ENCODE assay signal across 18 cellular contexts in the genomic region with DNA sequence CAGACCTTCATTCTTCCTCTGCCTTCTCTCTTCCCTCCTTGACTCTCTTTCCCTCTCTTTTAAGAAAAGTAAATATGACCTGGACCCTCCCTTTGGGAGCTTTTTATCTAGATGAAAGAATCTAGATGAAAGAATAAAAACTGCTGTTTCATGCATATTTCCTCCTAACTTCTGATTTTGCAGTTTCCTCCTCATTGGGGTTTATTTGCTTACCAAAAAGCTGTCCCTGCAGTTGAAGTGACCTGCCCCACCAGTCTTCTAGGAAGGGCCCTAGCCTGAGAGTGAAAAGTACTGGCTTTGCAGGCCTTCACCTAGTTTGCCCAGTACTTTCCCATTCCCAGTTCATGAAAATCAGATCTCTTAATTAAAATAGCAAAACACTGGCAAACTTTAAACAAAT. TPM values are rescaled to one million over a fixed set of nuclear protein-coding genes. Genes with fewer than 3 reads are reported as not detected.
DNase-seq lines count a peak whose midpoint lies in the region; ATAC-seq and TF ChIP-seq lines count a peak whose summit lies in the region.
"Had no signal": no experiment of that assay in that cellular context is flagged by ENCODE, and none has a peak within 500 bp of the region (broad histone marks: within the 10 kb centered on the region; RNA-seq: fewer than 3 reads in every experiment).

No MANE protein-coding gene starts in this region.

- CTCF ChIA-PET in mammary epithelial cell (lab: Charles Lee; ENCODE audit: low non-redundant PET) = no interaction called here
- CTCF ChIA-PET in Caco-2 (lab: Charles Lee) = no interaction called here

- no peaks in the 10 kb centered on the region for H4K20me1 ChIP-seq in mammary epithelial cell (ENCODE audit: insufficient read depth, low read length)

- no peak for DNase-seq in stimulated activated naive CD8-positive, alpha-beta T cell treated with anti-CD3 and anti-CD28 coated beads, Interleukin-15, amount 100 ng/mL, for 72 hours
- DNase-seq in stimulated activated naive CD8-positive, alpha-beta T cell treated with anti-CD3 and anti-CD28 coated beads, Interleukin-15, Interleukin-2, amounts not matched to agents 100 U/mL and 50 U/mL, for 24 hours = no peak
- DNase-seq in T-helper 17 cell (no peak), memory B cell (ENCODE audit: low spot score in 2 of 2) (no peak), upper lobe of right lung (no peak), occipital lobe (lab: John Stamatoyannopoulos, UW) (no peak), mammary epithelial cell (no peak), Caco-2 (no peak)
- DNase-seq: activated CD8-positive, alpha-beta memory T cell treated with anti-CD3 and anti-CD28 coated beads, Interleukin-2, amount 50 U/mL, for 4 hours; adrenal gland; cerebellar nuclear complex; DMS79 treated with DMSO at 0.1 percent for 48 hours; NCI-H1048; NCI-H2227 treated with DMSO at 0.1 percent for 48 hours; stimulated activated naive B cell treated with anti-CD40 and anti-IgM and Interleukin-4, amounts not matched to agents 10 μg/mL and 1 μg/mL and 100 μg/mL, for 72 hours had no signal

- dilution Hi-C loops in mammary epithelial cell (cut with HindIII; ENCODE audit: low sequenced_read_pairs) = no loop called here

- H3K27ac ChIP-seq in upper lobe of right lung (peak overlapping the region; percentile 5), mammary epithelial cell (ENCODE audit: insufficient read depth, low read depth, low read length) (no peak overlapping the region)
- H3K27ac ChIP-seq: gastroesophageal sphincter, vagina had no signal

- H3K27ac Mint-ChIP-seq in stimulated activated naive CD8-positive, alpha-beta T cell treated with anti-CD3 and anti-CD28 coated beads, Interleukin-15, amount 100 ng/mL, for 72 hours = peak overlapping the region in 1 of 2 donors; percentile 31
- peak overlapping the region; percentile 95 for H3K27ac Mint-ChIP-seq in T-helper 17 cell
- H3K27ac Mint-ChIP-seq in memory B cell = peak overlapping the region; percentile 79
- H3K27ac Mint-ChIP-seq in Caco-2 (ENCODE audit: unreplicated experiment) = no peak overlapping the region

- no peaks in the 10 kb centered on the region for H3K27me3 ChIP-seq in upper lobe of right lung
- H3K27me3 ChIP-seq in mammary epithelial cell (ENCODE audit: insufficient read depth, low read length) = no peaks in the 10 kb centered on the region
- no peaks in the 10 kb centered on the region for H3K27me3 ChIP-seq in Caco-2 (replicated peaks; ENCODE audit: control insufficient read depth, insufficient read depth, low read length)
- H3K27me3 ChIP-seq: adrenal gland, gastroesophageal sphincter, SJSA1, vagina had no signal

- no peak for TF ChIP-seq CTCF in upper lobe of right lung (IDR thresholded peaks at IDR 0.05)
- TF ChIP-seq CTCF in mammary epithelial cell (conservative IDR thresholded peaks at IDR 0.05 in 1 of 2, IDR thresholded peaks at IDR 0.05 in 1 of 2; ENCODE audit: extremely low read depth in 1 of 2, insufficient read depth in 1 of 2, low read depth in 1 of 2, low read length in 2 of 2) = no peak
- no peak for TF ChIP-seq CTCF in Caco-2 (IDR thresholded peaks at IDR 0.05; ENCODE audit: insufficient read depth in 1 of 2, low read depth in 1 of 2, low read length in 1 of 2, severe bottlenecking in 1 of 2, unreplicated experiment in 1 of 2)

- H3K4me3 ChIP-seq in upper lobe of right lung (no peak overlapping the region), mammary epithelial cell (replicated peaks in 1 of 3; ENCODE audit: insufficient read depth in 1 of 3, low read depth in 2 of 3, low read length in 3 of 3) (no peak overlapping the region), Caco-2 (ENCODE audit: low read depth, low read length) (no peak overlapping the region)
- H3K4me3 ChIP-seq: adrenal gland, gastroesophageal sphincter, SJSA1, vagina had no signal

- intact Hi-C loops in upper lobe of right lung (cut with DNase I) = no loop called here
- intact Hi-C loops in mammary epithelial cell (cut with micrococcal nuclease) = no loop called here
- intact Hi-C loops in Caco-2 (cut with micrococcal nuclease; ENCODE audit: unreplicated experiment) = no loop called here

- H3K4me1 Mint-ChIP-seq in stimulated activated naive CD8-positive, alpha-beta T cell treated with anti-CD3 and anti-CD28 coated beads, Interleukin-15, amount 100 ng/mL, for 72 hours = peaks cover 70% of the 10 kb centered on the region
- H3K4me1 Mint-ChIP-seq in T-helper 17 cell (peaks cover 53% of the 10 kb centered on the region), memory B cell (peaks cover 14% of the 10 kb centered on the region), Caco-2 (ENCODE audit: low read depth, unreplicated experiment) (peaks cover 8% of the 10 kb centered on the region)

- H2AFZ ChIP-seq in mammary epithelial cell (ENCODE audit: low read depth, low read length) = no peak overlapping the region

- no TSS peak for BruUV-seq in mammary epithelial cell (replicated peaks; lab: Mats Ljungman, UMichigan)
- no TSS peak for BruUV-seq in Caco-2 (replicated peaks; lab: Mats Ljungman, UMichigan)

- H3K36me3 Mint-ChIP-seq in T-helper 17 cell (ENCODE audit: low read depth) = peaks cover 11% of the 10 kb centered on the region
- H3K36me3 Mint-ChIP-seq in memory B cell = peaks cover 20% of the 10 kb centered on the region
- H3K36me3 Mint-ChIP-seq in Caco-2 (ENCODE audit: insufficient read depth, unreplicated experiment) = no peaks in the 10 kb centered on the region

- H3K9ac ChIP-seq in mammary epithelial cell (ENCODE audit: insufficient read depth, low read length) = no peak overlapping the region

- H3K27me3 Mint-ChIP-seq in stimulated activated naive CD8-positive, alpha-beta T cell treated with anti-CD3 and anti-CD28 coated beads, Interleukin-15, amount 100 ng/mL, for 72 hours = no peaks in the 10 kb centered on the region
- H3K27me3 Mint-ChIP-seq in T-helper 17 cell = no peaks in the 10 kb centered on the region
- no peaks in the 10 kb centered on the region for H3K27me3 Mint-ChIP-seq in memory B cell
- no peaks in the 10 kb centered on the region for H3K27me3 Mint-ChIP-seq in Caco-2 (ENCODE audit: insufficient read depth, unreplicated experiment)
- H3K27me3 Mint-ChIP-seq: stimulated activated naive B cell treated with anti-CD40 and anti-IgM and Interleukin-4, amounts not matched to agents 10 μg/mL and 1 μg/mL and 100 μg/mL, for 72 hours had no signal

- POLR2A ChIA-PET in Caco-2 (lab: Charles Lee) = no interaction called here

- H3K36me3 ChIP-seq in upper lobe of right lung (peaks cover 9% of the 10 kb centered on the region), mammary epithelial cell (ENCODE audit: insufficient read depth, low read length) (no peaks in the 10 kb centered on the region), Caco-2 (ENCODE audit: control insufficient read depth, insufficient read depth, low read length) (no peaks in the 10 kb centered on the region)
- H3K36me3 ChIP-seq: adrenal gland, SJSA1, vagina had no signal

- H3K4me2 ChIP-seq in mammary epithelial cell (ENCODE audit: insufficient read depth, low read depth, low read length) = no peak overlapping the region

- H3K9me3 ChIP-seq in T-helper 17 cell (ENCODE audit: control insufficient read depth, low read length, poor library complexity, severe bottlenecking) (no peaks in the 10 kb centered on the region), upper lobe of right lung (no peaks in the 10 kb centered on the region), mammary epithelial cell (replicated peaks; ENCODE audit: insufficient read depth, low read length) (no peaks in the 10 kb centered on the region), Caco-2 (no peaks in the 10 kb centered on the region)
- H3K9me3 ChIP-seq: adrenal gland, gastroesophageal sphincter, SJSA1, vagina had no signal

- no peaks in the 10 kb centered on the region for H3K9me3 Mint-ChIP-seq in stimulated activated naive CD8-positive, alpha-beta T cell treated with anti-CD3 and anti-CD28 coated beads, Interleukin-15, amount 100 ng/mL, for 72 hours
- H3K9me3 Mint-ChIP-seq in memory B cell (no peaks in the 10 kb centered on the region), Caco-2 (ENCODE audit: unreplicated experiment) (no peaks in the 10 kb centered on the region)
- H3K9me3 Mint-ChIP-seq: stimulated activated naive B cell treated with anti-CD40 and anti-IgM and Interleukin-4, amounts not matched to agents 10 μg/mL and 1 μg/mL and 100 μg/mL, for 72 hours had no signal

- ATAC-seq in stimulated activated naive CD8-positive, alpha-beta T cell treated with anti-CD3 and anti-CD28 coated beads, Interleukin-15, amount 100 ng/mL, for 72 hours = no peak
- no peak for ATAC-seq in stimulated activated naive CD8-positive, alpha-beta T cell treated with anti-CD3 and anti-CD28 coated beads, Interleukin-15, Interleukin-2, amounts not matched to agents 100 U/mL and 50 U/mL, for 24 hours
- ATAC-seq in T-helper 17 cell (no peak), memory B cell (ENCODE audit: low read depth) (no peak), upper lobe of right lung (peak; percentile 53)
- ATAC-seq: gastroesophageal sphincter; stimulated activated naive B cell treated with anti-CD40 and anti-IgM and Interleukin-4, amounts not matched to agents 10 μg/mL and 1 μg/mL and 100 μg/mL, for 72 hours had no signal

- H3K4me1 ChIP-seq in upper lobe of right lung (peaks cover 38% of the 10 kb centered on the region), mammary epithelial cell (ENCODE audit: insufficient read depth, low read length) (peaks cover 9% of the 10 kb centered on the region), Caco-2 (peaks cover 9% of the 10 kb centered on the region)

- in situ Hi-C loops in mammary epithelial cell (cut with MboI; ENCODE audit: low sequenced_read_pairs in 2 of 2) = no loop called here

- peak overlapping the region; percentile 20 to 25 for H3K4me3 Mint-ChIP-seq in stimulated activated naive CD8-positive, alpha-beta T cell treated with anti-CD3 and anti-CD28 coated beads, Interleukin-15, amount 100 ng/mL, for 72 hours
- H3K4me3 Mint-ChIP-seq in T-helper 17 cell (peak overlapping the region; percentile 72), memory B cell (no peak overlapping the region), Caco-2 (ENCODE audit: unreplicated experiment) (no peak overlapping the region)
- H3K4me3 Mint-ChIP-seq: stimulated activated naive B cell treated with anti-CD40 and anti-IgM and Interleukin-4, amounts not matched to agents 10 μg/mL and 1 μg/mL and 100 μg/mL, for 72 hours had no signal

- H3K79me2 ChIP-seq in mammary epithelial cell (ENCODE audit: insufficient read depth, low read length) = no peaks in the 10 kb centered on the region

RNA-seq across cellular contexts. Expression of gene CACYBP, which starts 28.3 kb away (rescaled TPM):
- 10 to 100 TPM; 82.2 to 89.8 TPM for total RNA-seq in T-helper 17 cell
- 70.2 TPM for total RNA-seq in upper lobe of right lung
- 103 TPM for total RNA-seq in occipital lobe
- total RNA-seq in mammary epithelial cell = 100 to 1,000 TPM in 1 of 2 donors, 10 to 100 TPM in 1; 25.8 to 133 TPM
- 62.9 TPM for polyA plus RNA-seq in mammary epithelial cell
- 38.0 TPM for polyA minus RNA-seq in mammary epithelial cell
- total RNA-seq in Caco-2 (2022) = 183 and 207 TPM in 2 replicates

RNA-seq across cellular contexts. Expression of gene MRPS14, which starts 51.8 kb away (rescaled TPM):
- 10 to 100 TPM; 13.4 to 16.2 TPM for total RNA-seq in T-helper 17 cell
- total RNA-seq in upper lobe of right lung = 28.1 TPM
- total RNA-seq in occipital lobe = 51.0 TPM
- total RNA-seq in mammary epithelial cell = 10 to 100 TPM; 13.3 to 23.4 TPM
- 14.9 TPM for polyA plus RNA-seq in mammary epithelial cell
- 30.9 TPM for polyA minus RNA-seq in mammary epithelial cell
- 35.3 and 38.1 TPM in 2 replicates for total RNA-seq in Caco-2 (2022)

Comparison
In these comparisons a context has a peak if more than half of its experiments do, and no peak if none do; other contexts are left out.
1. H3K4me3 Mint-ChIP-seq: peak in stimulated activated naive CD8-positive, alpha-beta T cell treated with anti-CD3 and anti-CD28 coated beads, Interleukin-15, amount 100 ng/mL, for 72 hours (2 of 2) and T-helper 17 cell (single experiment); none in memory B cell (single experiment) and Caco-2 (single experiment).